In the genomic region with DNA sequence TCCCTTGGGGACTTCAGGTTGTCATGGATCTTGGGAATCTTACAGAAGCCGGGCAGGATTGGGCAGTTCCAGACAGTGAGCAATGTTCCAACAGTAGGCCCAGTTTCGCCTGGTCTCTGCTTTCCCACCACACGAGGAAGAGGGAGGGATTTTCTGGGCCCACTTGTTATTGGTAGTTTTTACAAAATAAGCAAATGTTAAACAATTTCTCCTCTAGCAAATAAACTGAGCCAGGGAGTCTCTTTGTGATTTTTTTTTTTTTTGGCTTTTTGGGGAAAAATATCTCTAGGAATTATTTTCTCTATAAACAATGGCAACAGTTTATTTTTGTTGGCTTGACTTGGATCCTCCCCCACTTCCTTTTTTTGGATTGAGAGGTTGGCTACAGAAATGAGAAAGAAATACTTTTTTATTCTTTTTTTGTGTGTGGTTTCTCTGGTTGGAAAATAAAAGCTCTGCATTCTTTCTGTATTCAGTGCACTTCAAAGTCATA, we compare ENCODE assay signal across 16 cellular contexts. TPM values are rescaled to one million over a fixed set of nuclear protein-coding genes. Genes with fewer than 3 reads are reported as not detected.
DNase-seq lines count a peak whose midpoint lies in the region; ATAC-seq, FAIRE-seq and TF ChIP-seq lines count a peak whose summit lies in the region.
"Had no signal": no experiment of that assay in that cellular context is flagged by ENCODE, and none has a peak within 500 bp of the region (broad histone marks: within the 10 kb centered on the region; RNA-seq: fewer than 3 reads in every experiment).

No MANE protein-coding gene starts in this region.

- no peak for FAIRE-seq in GM19239 (lab: Jason Lieb, UNC)

- no peak for TF ChIP-seq CTCF in epithelial cell of esophagus (IDR thresholded peaks at IDR 0.05; ENCODE audit: insufficient read depth, low read depth, low read length, missing control alignments)

- no peaks in the 10 kb centered on the region for H3K9me3 Mint-ChIP-seq in natural killer cell treated with Interleukin-12 subunit alpha and Interleukin-12 subunit beta and Interleukin-15 and Interleukin-18, amount 100 ng/mL, for 72 hours

- intact Hi-C loops in sciatic nerve (cut with DNase I) = no loop called here

- H3K4me1 ChIP-seq in SJSA1 (replicated peaks) = peaks cover 25% of the 10 kb centered on the region
- H3K4me1 ChIP-seq: HAP-1 had no signal

- no peaks in the 10 kb centered on the region for H3K36me3 ChIP-seq in SJSA1
- H3K36me3 ChIP-seq: cardiac muscle cell, esophagus muscularis mucosa, HAP-1 had no signal

- ATAC-seq in sciatic nerve (peak; percentile 79), GM21381 (IDR thresholded peaks at IDR 0.05; ENCODE audit: unreplicated experiment) (no peak)
- ATAC-seq in natural killer cell treated with Interleukin-12 subunit alpha and Interleukin-12 subunit beta and Interleukin-15 and Interleukin-18, amount 100 ng/mL, for 72 hours = no peak

- H3K27me3 Mint-ChIP-seq in natural killer cell treated with Interleukin-12 subunit alpha and Interleukin-12 subunit beta and Interleukin-15 and Interleukin-18, amount 100 ng/mL, for 72 hours = peaks cover 11 to 16% of the 10 kb centered on the region in 2 donors

- DNase-seq in EH (ENCODE audit: low read depth) (peak; percentile 78), SJSA1 (ENCODE audit: low read depth in 1 of 2, low spot score in 2 of 2) (peak; percentile 97 to 100), epithelial cell of esophagus (ENCODE audit: low read depth) (peak; percentile 28), sciatic nerve (ENCODE audit: low spot score) (no peak), GM19239 (ENCODE audit: insufficient read length, low spot score) (no peak)
- DNase-seq in natural killer cell treated with Interleukin-12 subunit alpha and Interleukin-12 subunit beta and Interleukin-15 and Interleukin-18, amount 100 ng/mL, for 72 hours (ENCODE audit: low spot score) = no peak
- DNase-seq: activated CD4-positive, alpha-beta T cell treated with anti-CD3 and anti-CD28 coated beads for 48 hours; GDM1; NCI-H1105; NCI-H226; stimulated activated naive CD4-positive, alpha-beta T cell treated with Interleukin-2 at 50 U/mL for 16 hours; T-helper 1 cell had no signal

- H3K27me3 ChIP-seq in SJSA1 (replicated peaks) = peaks cover 8% of the 10 kb centered on the region
- H3K27me3 ChIP-seq: cardiac muscle cell, esophagus muscularis mucosa had no signal

- H3K4me3 Mint-ChIP-seq in natural killer cell treated with Interleukin-12 subunit alpha and Interleukin-12 subunit beta and Interleukin-15 and Interleukin-18, amount 100 ng/mL, for 72 hours = no peak overlapping the region

- H3K27ac ChIP-seq in SJSA1 = peak overlapping the region; percentile 48
- H3K27ac ChIP-seq: cardiac muscle cell, esophagus muscularis mucosa had no signal

- no peaks in the 10 kb centered on the region; the same call in 1 of the 2 replicates for H3K9me3 ChIP-seq in SJSA1 (replicated peaks)
- H3K9me3 ChIP-seq: esophagus muscularis mucosa, HAP-1 had no signal

- no peaks in the 10 kb centered on the region for H3K36me3 Mint-ChIP-seq in natural killer cell treated with Interleukin-12 subunit alpha and Interleukin-12 subunit beta and Interleukin-15 and Interleukin-18, amount 100 ng/mL, for 72 hours

- H3K4me3 ChIP-seq in SJSA1 (no peak overlapping the region), epithelial cell of esophagus (ENCODE audit: low read length) (no peak overlapping the region)
- H3K4me3 ChIP-seq: cardiac muscle cell, esophagus muscularis mucosa, HAP-1 had no signal

- no peaks in the 10 kb centered on the region for H3K4me1 Mint-ChIP-seq in natural killer cell treated with Interleukin-12 subunit alpha and Interleukin-12 subunit beta and Interleukin-15 and Interleukin-18, amount 100 ng/mL, for 72 hours (ENCODE audit: low read depth in 2 of 2)

- H3K27ac Mint-ChIP-seq in natural killer cell treated with Interleukin-12 subunit alpha and Interleukin-12 subunit beta and Interleukin-15 and Interleukin-18, amount 100 ng/mL, for 72 hours = no peak overlapping the region

RNA-seq across cellular contexts. Expression of a gene that starts 15.9 kb away (rescaled TPM):
- total RNA-seq in SJSA1 (2014; rRNA removed; shearing (Covaris generic)) = 0.16 and 1.5 TPM in 2 replicates
- 7.8 TPM for total RNA-seq in sciatic nerve
- total RNA-seq in natural killer cell treated with Interleukin-12 subunit alpha and Interleukin-12 subunit beta and Interleukin-15 and Interleukin-18, amount 100 ng/mL, for 72 hours = 1 to 10 TPM; 2.3 to 3.1 TPM

Comparison
In these comparisons a context has a peak if more than half of its experiments do, and no peak if none do; other contexts are left out.
1. DNase-seq: peak in EH (single experiment), SJSA1 (2 of 2) and epithelial cell of esophagus (single experiment); none in sciatic nerve (single experiment), natural killer cell treated with Interleukin-12 subunit alpha and Interleukin-12 subunit beta and Interleukin-15 and Interleukin-18, amount 100 ng/mL, for 72 hours (single experiment) and GM19239 (single experiment).